ENCODE assay signal across 12 cellular contexts in genomic region chr1:12552951-12553921, GRCh38.
DNase-seq lines count a peak whose midpoint lies in the region; ATAC-seq, FAIRE-seq and TF ChIP-seq lines count a peak whose summit lies in the region.
"Had no signal": no experiment of that assay in that cellular context is flagged by ENCODE, and none has a peak within 500 bp of the region (broad histone marks: within the 10 kb centered on the region; RNA-seq: fewer than 3 reads in every experiment).

No MANE protein-coding gene starts in this region.

- H3K36me3 ChIP-seq in astrocyte (ENCODE audit: insufficient read depth, low read length) (no peaks in the 10 kb centered on the region), WERI-Rb-1 (no peaks in the 10 kb centered on the region)
- H3K36me3 ChIP-seq: BLaER1 treated with 17β-estradiol and CSF1 and Interleukin-3, amounts not matched to agents 10 nM and 100 nM had no signal

- no peaks in the 10 kb centered on the region for H4K20me1 ChIP-seq in astrocyte (ENCODE audit: insufficient read depth, low read length)
- H4K20me1 ChIP-seq: BLaER1 treated with 17β-estradiol and CSF1 and Interleukin-3, amounts not matched to agents 10 nM and 100 nM had no signal

- no peaks in the 10 kb centered on the region for H3K79me2 ChIP-seq in astrocyte (ENCODE audit: insufficient read depth, low read length)

- peak overlapping the region; percentile 8 for H3K27ac Mint-ChIP-seq in astrocyte (ENCODE audit: unreplicated experiment)

- peaks cover 23% of the 10 kb centered on the region for H3K4me1 ChIP-seq in astrocyte (ENCODE audit: insufficient read depth, low read length)

- H3K4me1 Mint-ChIP-seq in astrocyte (ENCODE audit: low read depth, unreplicated experiment): peaks cover 13% of the 10 kb centered on the region

- intact Hi-C loops in sciatic nerve (cut with DNase I): loop anchor here (1.0 kb wide), 1 partner anchor 37 kb away; no protein-coding TSS in a partner anchor

- FAIRE-seq in astrocyte (lab: Jason Lieb, UNC): no peak

- no peaks in the 10 kb centered on the region for H3K36me3 Mint-ChIP-seq in astrocyte (ENCODE audit: low read depth, unreplicated experiment)

- H3K4me3 Mint-ChIP-seq in astrocyte (ENCODE audit: unreplicated experiment): no peak overlapping the region

- H2AFZ ChIP-seq in astrocyte (ENCODE audit: low read depth, low read length): peak overlapping the region; percentile 5

- DNase-seq in ELF-1 (ENCODE audit: low read depth, low spot score) (peak; percentile 70), astrocyte (ENCODE audit: low read depth) (no peak), islet precursor cell (peak; percentile 76), retina (peak; percentile 54), RKO (ENCODE audit: low spot score) (no peak), WERI-Rb-1 (no peak), sciatic nerve (ENCODE audit: low spot score) (no peak)
- DNase-seq: activated CD4-positive, alpha-beta T cell treated with anti-CD3 and anti-CD28 coated beads for 4 hours; NCI-H146 had no signal

- no peak overlapping the region for H3K27ac ChIP-seq in astrocyte (ENCODE audit: low read depth, low read length)
- H3K27ac ChIP-seq in WERI-Rb-1: no peak overlapping the region
- H3K27ac ChIP-seq: BLaER1 treated with 17β-estradiol and CSF1 and Interleukin-3, amounts not matched to agents 10 nM and 100 nM had no signal

- no peaks in the 10 kb centered on the region for H3K27me3 ChIP-seq in astrocyte (ENCODE audit: insufficient read depth, low read length)
- no peaks in the 10 kb centered on the region for H3K27me3 ChIP-seq in WERI-Rb-1 (ENCODE audit: insufficient read depth, low read depth, severe bottlenecking)
- H3K27me3 ChIP-seq: BLaER1 treated with 17β-estradiol and CSF1 and Interleukin-3, amounts not matched to agents 10 nM and 100 nM; dorsolateral prefrontal cortex had no signal

- H3K9me3 ChIP-seq in astrocyte (ENCODE audit: insufficient read depth, low read depth, low read length): no peaks in the 10 kb centered on the region
- H3K9me3 ChIP-seq in WERI-Rb-1 (ENCODE audit: severe bottlenecking): no peaks in the 10 kb centered on the region

- H3K4me2 ChIP-seq in astrocyte (ENCODE audit: low read length): no peak overlapping the region
- H3K4me2 ChIP-seq: BLaER1 treated with 17β-estradiol and CSF1 and Interleukin-3, amounts not matched to agents 10 nM and 100 nM had no signal

- H3K9me3 Mint-ChIP-seq in astrocyte (ENCODE audit: unreplicated experiment): peaks cover 2% of the 10 kb centered on the region

- H3K27me3 Mint-ChIP-seq in astrocyte (ENCODE audit: low read depth, unreplicated experiment): peaks cover 15% of the 10 kb centered on the region

- H3K9ac ChIP-seq in astrocyte (ENCODE audit: low read length): no peak overlapping the region
- H3K9ac ChIP-seq: BLaER1 treated with 17β-estradiol and CSF1 and Interleukin-3, amounts not matched to agents 10 nM and 100 nM had no signal

- no peak for TF ChIP-seq CTCF in astrocyte (IDR thresholded peaks at IDR 0.05; ENCODE audit: insufficient read depth, low read depth, low read length)
- no peak for TF ChIP-seq CTCF in WERI-Rb-1 (IDR thresholded peaks at IDR 0.05; ENCODE audit: low read depth, low read length)

- H3K4me3 ChIP-seq in astrocyte (ENCODE audit: insufficient read depth, low read depth, low read length) (no peak overlapping the region), WERI-Rb-1 (ENCODE audit: low read depth, low read length) (no peak overlapping the region)
- H3K4me3 ChIP-seq: BLaER1 treated with 17β-estradiol and CSF1 and Interleukin-3, amounts not matched to agents 10 nM and 100 nM; dorsolateral prefrontal cortex had no signal

- ATAC-seq in GM18511 (IDR thresholded peaks at IDR 0.05; ENCODE audit: unreplicated experiment) (no peak), sciatic nerve (no peak)

Comparison
In these comparisons a context has a peak if more than half of its experiments do, and no peak if none do; other contexts are left out.
1. DNase-seq: peak in ELF-1 (single experiment), islet precursor cell (single experiment) and retina (single experiment); none in astrocyte (single experiment), RKO (single experiment), WERI-Rb-1 (single experiment) and sciatic nerve (single experiment).